2 cellular contexts compared by ENCODE assay signal in genomic region chr10:101003639-101004206, GRCh38.
TF ChIP-seq lines count a peak whose summit lies in the region.

No MANE protein-coding gene starts in this region.

TF ChIP-seq in IMR-90, 13 proteins besides CTCF, POLR2A, EP300 and RAD21:
- no peak for TF ChIP-seq SMC3 (IDR thresholded peaks at IDR 0.05; ENCODE audit: low read depth, low read length)
- TF ChIP-seq MXI1 (IDR thresholded peaks at IDR 0.05; ENCODE audit: borderline replicate concordance, low read depth, low read length) = no peak
- TF ChIP-seq MAZ (IDR thresholded peaks at IDR 0.05; ENCODE audit: borderline replicate concordance, low read depth, low read length) = no peak
- no peak for TF ChIP-seq CHD1 (IDR thresholded peaks at IDR 0.05; ENCODE audit: low read depth, low read length)

TF ChIP-seq in GM12878, 131 proteins besides CTCF, POLR2A, EP300 and RAD21:
- no peak for TF ChIP-seq BCL3 (IDR thresholded peaks at IDR 0.05; ENCODE audit: borderline replicate concordance, insufficient read depth, low read depth, low read length, poor library complexity, severe bottlenecking)
- TF ChIP-seq ZZZ3 (IDR thresholded peaks at IDR 0.05; ENCODE audit: control insufficient read depth, insufficient read length, low read depth) = no peak
- TF ChIP-seq, protein P1, sequence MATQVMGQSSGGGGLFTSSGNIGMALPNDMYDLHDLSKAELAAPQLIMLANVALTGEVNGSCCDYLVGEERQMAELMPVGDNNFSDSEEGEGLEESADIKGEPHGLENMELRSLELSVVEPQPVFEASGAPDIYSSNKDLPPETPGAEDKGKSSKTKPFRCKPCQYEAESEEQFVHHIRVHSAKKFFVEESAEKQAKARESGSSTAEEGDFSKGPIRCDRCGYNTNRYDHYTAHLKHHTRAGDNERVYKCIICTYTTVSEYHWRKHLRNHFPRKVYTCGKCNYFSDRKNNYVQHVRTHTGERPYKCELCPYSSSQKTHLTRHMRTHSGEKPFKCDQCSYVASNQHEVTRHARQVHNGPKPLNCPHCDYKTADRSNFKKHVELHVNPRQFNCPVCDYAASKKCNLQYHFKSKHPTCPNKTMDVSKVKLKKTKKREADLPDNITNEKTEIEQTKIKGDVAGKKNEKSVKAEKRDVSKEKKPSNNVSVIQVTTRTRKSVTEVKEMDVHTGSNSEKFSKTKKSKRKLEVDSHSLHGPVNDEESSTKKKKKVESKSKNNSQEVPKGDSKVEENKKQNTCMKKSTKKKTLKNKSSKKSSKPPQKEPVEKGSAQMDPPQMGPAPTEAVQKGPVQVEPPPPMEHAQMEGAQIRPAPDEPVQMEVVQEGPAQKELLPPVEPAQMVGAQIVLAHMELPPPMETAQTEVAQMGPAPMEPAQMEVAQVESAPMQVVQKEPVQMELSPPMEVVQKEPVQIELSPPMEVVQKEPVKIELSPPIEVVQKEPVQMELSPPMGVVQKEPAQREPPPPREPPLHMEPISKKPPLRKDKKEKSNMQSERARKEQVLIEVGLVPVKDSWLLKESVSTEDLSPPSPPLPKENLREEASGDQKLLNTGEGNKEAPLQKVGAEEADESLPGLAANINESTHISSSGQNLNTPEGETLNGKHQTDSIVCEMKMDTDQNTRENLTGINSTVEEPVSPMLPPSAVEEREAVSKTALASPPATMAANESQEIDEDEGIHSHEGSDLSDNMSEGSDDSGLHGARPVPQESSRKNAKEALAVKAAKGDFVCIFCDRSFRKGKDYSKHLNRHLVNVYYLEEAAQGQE (IDR thresholded peaks at IDR 0.05; ENCODE audit: low read depth, low read length) = no peak
- TF ChIP-seq CEBPZ (IDR thresholded peaks at IDR 0.05; ENCODE audit: low read depth, low read length) = no peak
- no peak for TF ChIP-seq EGR1 (IDR thresholded peaks at IDR 0.05; ENCODE audit: borderline replicate concordance in 1 of 2, low read depth in 2 of 2, low read length in 2 of 2)
- TF ChIP-seq BACH1 (IDR thresholded peaks at IDR 0.05; ENCODE audit: borderline replicate concordance) = no peak
- no peak for TF ChIP-seq IKZF2 (IDR thresholded peaks at IDR 0.05)
- TF ChIP-seq, protein P2, sequence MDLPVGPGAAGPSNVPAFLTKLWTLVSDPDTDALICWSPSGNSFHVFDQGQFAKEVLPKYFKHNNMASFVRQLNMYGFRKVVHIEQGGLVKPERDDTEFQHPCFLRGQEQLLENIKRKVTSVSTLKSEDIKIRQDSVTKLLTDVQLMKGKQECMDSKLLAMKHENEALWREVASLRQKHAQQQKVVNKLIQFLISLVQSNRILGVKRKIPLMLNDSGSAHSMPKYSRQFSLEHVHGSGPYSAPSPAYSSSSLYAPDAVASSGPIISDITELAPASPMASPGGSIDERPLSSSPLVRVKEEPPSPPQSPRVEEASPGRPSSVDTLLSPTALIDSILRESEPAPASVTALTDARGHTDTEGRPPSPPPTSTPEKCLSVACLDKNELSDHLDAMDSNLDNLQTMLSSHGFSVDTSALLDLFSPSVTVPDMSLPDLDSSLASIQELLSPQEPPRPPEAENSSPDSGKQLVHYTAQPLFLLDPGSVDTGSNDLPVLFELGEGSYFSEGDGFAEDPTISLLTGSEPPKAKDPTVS (IDR thresholded peaks at IDR 0.05; ENCODE audit: low read depth, low read length) = no peak
- no peak for TF ChIP-seq MTA3 (IDR thresholded peaks at IDR 0.05; ENCODE audit: borderline replicate concordance, low read length)
- TF ChIP-seq NR2F1 (conservative IDR thresholded peaks at IDR 0.05) = no peak
- TF ChIP-seq, protein P3, sequence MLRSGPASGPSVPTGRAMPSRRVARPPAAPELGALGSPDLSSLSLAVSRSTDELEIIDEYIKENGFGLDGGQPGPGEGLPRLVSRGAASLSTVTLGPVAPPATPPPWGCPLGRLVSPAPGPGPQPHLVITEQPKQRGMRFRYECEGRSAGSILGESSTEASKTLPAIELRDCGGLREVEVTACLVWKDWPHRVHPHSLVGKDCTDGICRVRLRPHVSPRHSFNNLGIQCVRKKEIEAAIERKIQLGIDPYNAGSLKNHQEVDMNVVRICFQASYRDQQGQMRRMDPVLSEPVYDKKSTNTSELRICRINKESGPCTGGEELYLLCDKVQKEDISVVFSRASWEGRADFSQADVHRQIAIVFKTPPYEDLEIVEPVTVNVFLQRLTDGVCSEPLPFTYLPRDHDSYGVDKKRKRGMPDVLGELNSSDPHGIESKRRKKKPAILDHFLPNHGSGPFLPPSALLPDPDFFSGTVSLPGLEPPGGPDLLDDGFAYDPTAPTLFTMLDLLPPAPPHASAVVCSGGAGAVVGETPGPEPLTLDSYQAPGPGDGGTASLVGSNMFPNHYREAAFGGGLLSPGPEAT (IDR thresholded peaks at IDR 0.05; ENCODE audit: low read depth) = no peak
- TF ChIP-seq STAT1 (conservative IDR thresholded peaks at IDR 0.05) = no peak
- no peak for TF ChIP-seq SUZ12 (IDR thresholded peaks at IDR 0.05; ENCODE audit: unreplicated experiment)
- TF ChIP-seq SIN3A (IDR thresholded peaks at IDR 0.05; ENCODE audit: low read depth, low read length) = no peak
- TF ChIP-seq IKZF1 (conservative IDR thresholded peaks at IDR 0.05) = no peak
- no peak for TF ChIP-seq CBX5 (IDR thresholded peaks at IDR 0.05; ENCODE audit: low read depth)
- TF ChIP-seq, protein P4, sequence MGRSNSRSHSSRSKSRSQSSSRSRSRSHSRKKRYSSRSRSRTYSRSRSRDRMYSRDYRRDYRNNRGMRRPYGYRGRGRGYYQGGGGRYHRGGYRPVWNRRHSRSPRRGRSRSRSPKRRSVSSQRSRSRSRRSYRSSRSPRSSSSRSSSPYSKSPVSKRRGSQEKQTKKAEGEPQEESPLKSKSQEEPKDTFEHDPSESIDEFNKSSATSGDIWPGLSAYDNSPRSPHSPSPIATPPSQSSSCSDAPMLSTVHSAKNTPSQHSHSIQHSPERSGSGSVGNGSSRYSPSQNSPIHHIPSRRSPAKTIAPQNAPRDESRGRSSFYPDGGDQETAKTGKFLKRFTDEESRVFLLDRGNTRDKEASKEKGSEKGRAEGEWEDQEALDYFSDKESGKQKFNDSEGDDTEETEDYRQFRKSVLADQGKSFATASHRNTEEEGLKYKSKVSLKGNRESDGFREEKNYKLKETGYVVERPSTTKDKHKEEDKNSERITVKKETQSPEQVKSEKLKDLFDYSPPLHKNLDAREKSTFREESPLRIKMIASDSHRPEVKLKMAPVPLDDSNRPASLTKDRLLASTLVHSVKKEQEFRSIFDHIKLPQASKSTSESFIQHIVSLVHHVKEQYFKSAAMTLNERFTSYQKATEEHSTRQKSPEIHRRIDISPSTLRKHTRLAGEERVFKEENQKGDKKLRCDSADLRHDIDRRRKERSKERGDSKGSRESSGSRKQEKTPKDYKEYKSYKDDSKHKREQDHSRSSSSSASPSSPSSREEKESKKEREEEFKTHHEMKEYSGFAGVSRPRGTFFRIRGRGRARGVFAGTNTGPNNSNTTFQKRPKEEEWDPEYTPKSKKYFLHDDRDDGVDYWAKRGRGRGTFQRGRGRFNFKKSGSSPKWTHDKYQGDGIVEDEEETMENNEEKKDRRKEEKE (IDR thresholded peaks at IDR 0.05) = no peak
- no peak for TF ChIP-seq CHD1 (IDR thresholded peaks at IDR 0.05; ENCODE audit: low read depth, low read length)
- TF ChIP-seq YBX1 (IDR thresholded peaks at IDR 0.05) = no peak
- no peak for TF ChIP-seq SRF (IDR thresholded peaks at IDR 0.05; ENCODE audit: low read depth in 2 of 2, low read length in 2 of 2)
